12 cellular contexts compared by ENCODE assay signal in genomic region chr1:58779059-58779754, GRCh38. TPM values are rescaled to one million over a fixed set of nuclear protein-coding genes. Genes with fewer than 3 reads are reported as not detected.
DNase-seq lines count a peak whose midpoint lies in the region; ATAC-seq and TF ChIP-seq lines count a peak whose summit lies in the region.
"Had no signal": no experiment of that assay in that cellular context is flagged by ENCODE, and none has a peak within 500 bp of the region (broad histone marks: within the 10 kb centered on the region; RNA-seq: fewer than 3 reads in every experiment).

No MANE protein-coding gene starts in this region.

- H3K4me1 ChIP-seq in ascending aorta (peaks cover 0 to 6% of the 10 kb centered on the region in 2 donors), subcutaneous abdominal adipose tissue (ENCODE audit: control insufficient read depth in 5 of 5, insufficient read depth in 5 of 5, low read length in 5 of 5) (peaks cover 0 to 16% (median 3%) of the 10 kb centered on the region in 5 donors), left lung (peaks cover 17 to 24% of the 10 kb centered on the region in 2 donors)

- intact Hi-C loops in ascending aorta (cut with DNase I): loop anchor here (10.0 kb wide), 1 partner anchor 194 kb away; no protein-coding TSS in a partner anchor
- intact Hi-C loops in left lung (cut with DNase I): no loop called here

- H3K27me3 ChIP-seq in ascending aorta: no peaks in the 10 kb centered on the region
- no peaks in the 10 kb centered on the region for H3K27me3 ChIP-seq in subcutaneous abdominal adipose tissue (ENCODE audit: control insufficient read depth in 5 of 5, insufficient read depth in 4 of 5, low read length in 5 of 5)
- peaks cover 0 to 30% of the 10 kb centered on the region in 2 donors for H3K27me3 ChIP-seq in left lung

- H3K36me3 ChIP-seq in ascending aorta (peaks cover 0 to 9% of the 10 kb centered on the region in 2 donors), subcutaneous abdominal adipose tissue (ENCODE audit: control insufficient read depth in 5 of 5, insufficient read depth in 5 of 5, low read length in 5 of 5) (peaks cover 0 to 11% (median 9%) of the 10 kb centered on the region in 5 donors), left lung (peaks cover 0 to 10% of the 10 kb centered on the region in 2 donors)

- TF ChIP-seq CTCF in ascending aorta (IDR thresholded peaks at IDR 0.05): no peak
- TF ChIP-seq CTCF in left lung (IDR thresholded peaks at IDR 0.05): no peak

- DNase-seq in NCI-H82 (lab: John Stamatoyannopoulos, UW): peak; percentile 65
- DNase-seq in NCI-H82 treated with DMSO at 0.1 percent for 48 hours (lab: John Stamatoyannopoulos, UW; ENCODE audit: unreplicated experiment): no peak
- DNase-seq in ascending aorta (ENCODE audit: low spot score in 2 of 2): no peak
- DNase-seq in kidney glomerular epithelial cell (lab: John Stamatoyannopoulos, UW): peak; percentile 74
- no peak for DNase-seq in left lung
- DNase-seq: activated gamma-delta T cell, T-helper 1 cell had no signal

- H3K27ac ChIP-seq in ascending aorta (peak overlapping the region; percentile 43 to 99), subcutaneous abdominal adipose tissue (ENCODE audit: low read depth, low read length) (peak overlapping the region; percentile 100), left lung (peak overlapping the region in 1 of 2 donors; percentile 100)
- H3K27ac ChIP-seq: HL-60 had no signal

- no peak overlapping the region for H3K9ac ChIP-seq in subcutaneous abdominal adipose tissue (ENCODE audit: low read length in 5 of 5)

- H3K9me3 ChIP-seq in ascending aorta: no peaks in the 10 kb centered on the region
- H3K9me3 ChIP-seq in subcutaneous abdominal adipose tissue (ENCODE audit: control insufficient read depth in 5 of 5, low read length in 5 of 5): no peaks in the 10 kb centered on the region
- no peaks in the 10 kb centered on the region for H3K9me3 ChIP-seq in left lung

- no peak for ATAC-seq in left lung
- no peak for ATAC-seq in GM19397 (IDR thresholded peaks at IDR 0.05; ENCODE audit: unreplicated experiment)
- ATAC-seq in GM21528 (IDR thresholded peaks at IDR 0.05; ENCODE audit: low FRiP score, unreplicated experiment): no peak

- H3K4me3 ChIP-seq in ascending aorta (peak overlapping the region in 1 of 2 donors; percentile 95), subcutaneous abdominal adipose tissue (ENCODE audit: low read depth in 1 of 5, low read length in 5 of 5) (peak overlapping the region in 2 of 5 donors; percentile 79 to 98), left lung (no peak overlapping the region)
- H3K4me3 ChIP-seq: lung had no signal

RNA-seq across cellular contexts. Expression of gene JUN, which starts 4.6 kb away (rescaled TPM):
- total RNA-seq in ascending aorta (1,004 TPM), left lung (100 to 1,000 TPM; 102 to 135 TPM)

Comparison
In these comparisons a context has a peak if more than half of its experiments do, and no peak if none do; other contexts are left out.
1. DNase-seq: peak in NCI-H82 (single experiment) and kidney glomerular epithelial cell (single experiment); none in NCI-H82 treated with DMSO at 0.1 percent for 48 hours (single experiment), ascending aorta (0 of 2) and left lung (0 of 2).